Comparison of ENCODE assay signal across 15 cellular contexts in genomic region chr1:21157868-21158267, GRCh38. TPM values are rescaled to one million over a fixed set of nuclear protein-coding genes. Genes with fewer than 3 reads are reported as not detected.
DNase-seq lines count a peak whose midpoint lies in the region; ATAC-seq and TF ChIP-seq lines count a peak whose summit lies in the region.
"Had no signal": no experiment of that assay in that cellular context is flagged by ENCODE, and none has a peak within 500 bp of the region (broad histone marks: within the 10 kb centered on the region; RNA-seq: fewer than 3 reads in every experiment).

No MANE protein-coding gene starts in this region.

- H3K27me3 Mint-ChIP-seq in natural killer cell (ENCODE audit: low read depth in 2 of 2), result no peaks in the 10 kb centered on the region
- H3K27me3 Mint-ChIP-seq in stimulated activated memory B cell treated with anti-CD40 and anti-IgM and Interleukin-4, amounts not matched to agents 10 μg/mL and 1 μg/mL and 100 μg/mL, for 72 hours, result no peaks in the 10 kb centered on the region

- H3K9ac ChIP-seq in BLaER1 treated with 17β-estradiol and CSF1 and Interleukin-3, amounts not matched to agents 10 nM and 100 nM, result no peak overlapping the region
- no peak overlapping the region for H3K9ac ChIP-seq in Loucy (ENCODE audit: low read depth, low read length, poor library complexity, severe bottlenecking)
- H3K9ac ChIP-seq: BLaER1, GM23248 had no signal

- H2AFZ ChIP-seq in Loucy (ENCODE audit: low read length), result no peak overlapping the region
- H2AFZ ChIP-seq: GM23248 had no signal

- H3K9me3 Mint-ChIP-seq in natural killer cell, result no peaks in the 10 kb centered on the region
- no peaks in the 10 kb centered on the region for H3K9me3 Mint-ChIP-seq in stimulated activated memory B cell treated with anti-CD40 and anti-IgM and Interleukin-4, amounts not matched to agents 10 μg/mL and 1 μg/mL and 100 μg/mL, for 72 hours
- H3K9me3 Mint-ChIP-seq: CD8-positive, alpha-beta T cell had no signal

- TF ChIP-seq CTCF in Loucy (conservative IDR thresholded peaks at IDR 0.05; ENCODE audit: low read length) (no peak), natural killer cell (IDR thresholded peaks at IDR 0.05) (no peak)

- DNase-seq in natural killer cell (no peak), left lobe of liver (ENCODE audit: low spot score) (no peak)
- no peak for DNase-seq in stimulated activated CD4-positive, alpha-beta T cell treated with anti-CD3 and anti-CD28 coated beads, Interleukin-2, amount 100 ng/mL, for 48 hours
- DNase-seq: 8988T; Calu3; CD8-positive, alpha-beta T cell; DMS79 treated with DMSO at 0.1 percent for 48 hours; GM23248 had no signal

- peaks cover 37 to 49% of the 10 kb centered on the region in 2 donors for H3K4me1 Mint-ChIP-seq in natural killer cell
- peaks cover 33% of the 10 kb centered on the region for H3K4me1 Mint-ChIP-seq in stimulated activated memory B cell treated with anti-CD40 and anti-IgM and Interleukin-4, amounts not matched to agents 10 μg/mL and 1 μg/mL and 100 μg/mL, for 72 hours

- H3F3A ChIP-seq in Loucy (ENCODE audit: low read depth), result no peaks in the 10 kb centered on the region

- intact Hi-C loops in natural killer cell (cut with micrococcal nuclease), result no loop called here

- peaks cover 45 to 95% (median 80%) of the 10 kb centered on the region in 11 experiments for H3K36me3 ChIP-seq in BLaER1 treated with 17β-estradiol and CSF1 and Interleukin-3, amounts not matched to agents 10 nM and 100 nM
- peaks cover 7% of the 10 kb centered on the region; the same call in 1 of the 2 replicates for H3K36me3 ChIP-seq in Loucy (ENCODE audit: insufficient read depth, low read length)

- no peak overlapping the region for H3K4me3 ChIP-seq in BLaER1 treated with 17β-estradiol and CSF1 and Interleukin-3, amounts not matched to agents 10 nM and 100 nM
- H3K4me3 ChIP-seq in Loucy (ENCODE audit: low read length, poor library complexity, severe bottlenecking), result no peak overlapping the region
- H3K4me3 ChIP-seq: BLaER1, GM23248 had no signal

- H3K4me2 ChIP-seq in BLaER1 treated with 17β-estradiol and CSF1 and Interleukin-3, amounts not matched to agents 10 nM and 100 nM, result peak overlapping the region in 9 of 11 experiments; percentile 20 to 73 (median 58); a peak in 12 of 22 replicates
- peak overlapping the region; percentile 57 for H3K4me2 ChIP-seq in Loucy (ENCODE audit: low read depth, low read length, poor library complexity, severe bottlenecking)

- H4K20me1 ChIP-seq in BLaER1 treated with 17β-estradiol and CSF1 and Interleukin-3, amounts not matched to agents 10 nM and 100 nM, result peaks cover 73 to 100% (median 98%) of the 10 kb centered on the region in 11 experiments
- H4K20me1 ChIP-seq in Loucy (ENCODE audit: insufficient read depth, low read length, poor library complexity, severe bottlenecking), result peaks cover 7% of the 10 kb centered on the region

- H3K27ac Mint-ChIP-seq in natural killer cell, result peak overlapping the region; percentile 67 to 74
- H3K27ac Mint-ChIP-seq in stimulated activated memory B cell treated with anti-CD40 and anti-IgM and Interleukin-4, amounts not matched to agents 10 μg/mL and 1 μg/mL and 100 μg/mL, for 72 hours, result peak overlapping the region; percentile 50
- H3K27ac Mint-ChIP-seq: CD8-positive, alpha-beta T cell had no signal

- no peaks in the 10 kb centered on the region for H3K27me3 ChIP-seq in BLaER1 treated with 17β-estradiol and CSF1 and Interleukin-3, amounts not matched to agents 10 nM and 100 nM
- H3K27me3 ChIP-seq in Loucy (ENCODE audit: insufficient read depth, low read length, poor library complexity, severe bottlenecking), result no peaks in the 10 kb centered on the region
- H3K27me3 ChIP-seq: BLaER1 had no signal

- ATAC-seq in natural killer cell (no peak), left lobe of liver (no peak), GM19324 (IDR thresholded peaks at IDR 0.05; ENCODE audit: low FRiP score, unreplicated experiment) (no peak)
- ATAC-seq in stimulated activated memory B cell treated with anti-CD40 and anti-IgM and Interleukin-4, amounts not matched to agents 10 μg/mL and 1 μg/mL and 100 μg/mL, for 72 hours, result no peak
- ATAC-seq: CD8-positive, alpha-beta T cell; HCT116 had no signal

- peaks cover 8 to 31% (median 20%) of the 10 kb centered on the region in 10 experiments for H3K4me1 ChIP-seq in BLaER1 treated with 17β-estradiol and CSF1 and Interleukin-3, amounts not matched to agents 10 nM and 100 nM
- peaks cover 31% of the 10 kb centered on the region for H3K4me1 ChIP-seq in Loucy (ENCODE audit: insufficient read depth, low read length, poor library complexity, severe bottlenecking)

- H3K36me3 Mint-ChIP-seq in natural killer cell, result no peaks in the 10 kb centered on the region
- peaks cover 59% of the 10 kb centered on the region for H3K36me3 Mint-ChIP-seq in stimulated activated memory B cell treated with anti-CD40 and anti-IgM and Interleukin-4, amounts not matched to agents 10 μg/mL and 1 μg/mL and 100 μg/mL, for 72 hours

- H3K27ac ChIP-seq in BLaER1 treated with 17β-estradiol and CSF1 and Interleukin-3, amounts not matched to agents 10 nM and 100 nM, result no peak overlapping the region
- H3K27ac ChIP-seq: BLaER1, GM23248, HL-60 had no signal

- no peaks in the 10 kb centered on the region for H3K9me2 ChIP-seq in Loucy (replicated peaks; ENCODE audit: low read depth, low read length)

- H3K9me3 ChIP-seq in BLaER1 treated with 17β-estradiol and CSF1 and Interleukin-3, amounts not matched to agents 10 nM and 100 nM (replicated peaks in 1 of 11), result 0 out of 22 replicates have a peak, but pooled peaks cover 0 to 3% (median 0%) of the 10 kb centered on the region in 11 experiments
- no peaks in the 10 kb centered on the region for H3K9me3 ChIP-seq in Loucy (ENCODE audit: insufficient read depth, low read depth, low read length)
- H3K9me3 ChIP-seq: BLaER1 had no signal

- H3K4me3 Mint-ChIP-seq in natural killer cell, result no peak overlapping the region
- H3K4me3 Mint-ChIP-seq in stimulated activated memory B cell treated with anti-CD40 and anti-IgM and Interleukin-4, amounts not matched to agents 10 μg/mL and 1 μg/mL and 100 μg/mL, for 72 hours, result no peak overlapping the region
- H3K4me3 Mint-ChIP-seq: CD8-positive, alpha-beta T cell had no signal

- H3K79me2 ChIP-seq in Loucy (ENCODE audit: insufficient read depth, low read length), result peaks cover 63% of the 10 kb centered on the region

RNA-seq across cellular contexts. Expression of gene EIF4G3, which starts 18.8 kb away (rescaled TPM):
- total RNA-seq in natural killer cell, result 100 to 1,000 TPM; 105 to 107 (median 107) TPM
- 17.1 TPM for total RNA-seq in left lobe of liver
